16 cellular contexts compared by ENCODE assay signal in the genomic region with DNA sequence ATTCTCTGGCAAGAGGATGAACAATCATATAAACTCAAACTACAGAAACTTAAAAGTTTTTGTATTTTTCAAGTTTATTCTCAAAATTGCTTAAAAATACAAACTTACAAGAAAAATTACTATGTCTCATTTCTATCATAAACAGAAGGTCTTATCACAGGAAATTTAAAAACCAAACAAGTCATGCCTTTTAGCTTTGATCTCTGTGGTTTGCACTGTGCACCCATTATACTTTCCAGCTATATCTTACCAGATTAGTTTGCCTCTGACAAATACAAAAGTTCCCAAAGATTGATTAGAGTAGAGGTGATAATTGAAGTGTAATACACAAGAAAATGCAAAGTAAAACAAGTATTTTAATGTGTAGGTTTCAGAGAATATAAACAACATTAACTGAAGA.
DNase-seq lines count a peak whose midpoint lies in the region; ATAC-seq, FAIRE-seq and TF ChIP-seq lines count a peak whose summit lies in the region.
"Had no signal": no experiment of that assay in that cellular context is flagged by ENCODE, and none has a peak within 500 bp of the region (broad histone marks: within the 10 kb centered on the region; RNA-seq: fewer than 3 reads in every experiment).

No MANE protein-coding gene starts in this region.

- peak overlapping the region in 6 of 8 donors; percentile 1 to 61 (median 54) for H3K4me3 Mint-ChIP-seq in CD4-positive, alpha-beta memory T cell
- H3K4me3 Mint-ChIP-seq in T-helper 2 cell treated with Interferon-gamma antibody and Interleukin-4, amounts not matched to agents 5 μg/mL and 100 μg/mL, for 36 hours, result peak overlapping the region; percentile 21
- no peak overlapping the region for H3K4me3 Mint-ChIP-seq in CD14-positive monocyte
- H3K4me3 Mint-ChIP-seq: H9 had no signal

- FAIRE-seq in GM19239 (lab: Jason Lieb, UNC) (peak; percentile 49), pancreas (lab: Jason Lieb, UNC) (peak; percentile 23)
- FAIRE-seq: GM12891, HepG2, HTR-8/SVneo had no signal

- CTCF ChIA-PET in CD4-positive, alpha-beta memory T cell (lab: Charles Lee; ENCODE audit: partially characterized antibody), result interaction anchor here (1.2 to 1.8 kb wide), 4 partner anchors 24 to 315 kb away, joined by 5 to 8 read pairs (median 5); a partner anchor contains a TSS

- DNase-seq in CD4-positive, alpha-beta memory T cell, result peak in 3 of 5 donors; percentile 4 to 13 (median 10)
- DNase-seq in GM19239 (ENCODE audit: insufficient read length, low spot score), result no peak
- DNase-seq in T-helper 2 cell treated with Interferon-gamma antibody and Interleukin-4, amounts not matched to agents 5 μg/mL and 100 μg/mL, for 36 hours (ENCODE audit: low spot score), result no peak
- no peak for DNase-seq in pancreas
- no peak for DNase-seq in NOMO-1 treated with DMSO at 0.1 percent for 48 hours (lab: John Stamatoyannopoulos, UW; ENCODE audit: unreplicated experiment)
- DNase-seq in CD14-positive monocyte (ENCODE audit: low spot score), result no peak
- DNase-seq: BE2C, DMS79, GOT3, H9 had no signal

- H3K36me3 ChIP-seq in CD4-positive, alpha-beta memory T cell (ENCODE audit: insufficient read depth, low read length), result no peaks in the 10 kb centered on the region
- no peaks in the 10 kb centered on the region for H3K36me3 ChIP-seq in pancreas
- H3K36me3 ChIP-seq: BE2C had no signal

- no peaks in the 10 kb centered on the region for H3K9me3 Mint-ChIP-seq in CD4-positive, alpha-beta memory T cell
- H3K9me3 Mint-ChIP-seq in T-helper 2 cell treated with Interferon-gamma antibody and Interleukin-4, amounts not matched to agents 5 μg/mL and 100 μg/mL, for 36 hours, result no peaks in the 10 kb centered on the region
- H3K9me3 Mint-ChIP-seq in CD14-positive monocyte, result peaks cover 0 to 5% (median 0%) of the 10 kb centered on the region in 7 donors
- H3K9me3 Mint-ChIP-seq: H9 had no signal

- H3K36me3 Mint-ChIP-seq in CD4-positive, alpha-beta memory T cell, result peaks cover 4 to 7% of the 10 kb centered on the region in 2 donors
- no peaks in the 10 kb centered on the region for H3K36me3 Mint-ChIP-seq in T-helper 2 cell treated with Interferon-gamma antibody and Interleukin-4, amounts not matched to agents 5 μg/mL and 100 μg/mL, for 36 hours (ENCODE audit: low read depth)
- no peaks in the 10 kb centered on the region for H3K36me3 Mint-ChIP-seq in CD14-positive monocyte

- TF ChIP-seq CTCF in pancreas (IDR thresholded peaks at IDR 0.05) (no peak), CD14-positive monocyte (IDR thresholded peaks at IDR 0.05) (no peak)

- H3K27me3 ChIP-seq in CD4-positive, alpha-beta memory T cell (ENCODE audit: insufficient read depth, low read length), result no peaks in the 10 kb centered on the region
- H3K27me3 ChIP-seq in pancreas, result no peaks in the 10 kb centered on the region
- H3K27me3 ChIP-seq: BE2C had no signal

- H3K4me3 ChIP-seq in CD4-positive, alpha-beta memory T cell (ENCODE audit: low read length in 2 of 2), result no peak overlapping the region
- H3K4me3 ChIP-seq in pancreas, result no peak overlapping the region
- H3K4me3 ChIP-seq: A549 had no signal

- no peaks in the 10 kb centered on the region for H3K9me3 ChIP-seq in CD4-positive, alpha-beta memory T cell (ENCODE audit: control insufficient read depth in 1 of 2, low read length in 2 of 2)
- no peaks in the 10 kb centered on the region for H3K9me3 ChIP-seq in pancreas
- H3K9me3 ChIP-seq: A549, BE2C had no signal

- peaks cover 15% of the 10 kb centered on the region for H3K4me1 ChIP-seq in CD4-positive, alpha-beta memory T cell (ENCODE audit: insufficient read depth, low read length)
- peaks cover 0 to 5% (median 0%) of the 10 kb centered on the region in 3 donors for H3K4me1 ChIP-seq in pancreas
- H3K4me1 ChIP-seq: A549, BE2C had no signal

- POLR2A ChIA-PET in CD4-positive, alpha-beta memory T cell (lab: Charles Lee; ENCODE audit: partially characterized antibody), result no interaction called here

- intact Hi-C loops in CD4-positive, alpha-beta memory T cell (cut with micrococcal nuclease), result no loop called here
- intact Hi-C loops in pancreas (cut with DNase I) (loop anchor here in 2 of 3 donors (5.0 to 10.0 kb wide), 3 partner anchors 102 to 277 kb away; a partner anchor contains a TSS), CD14-positive monocyte (cut with micrococcal nuclease) (loop anchor here (5.0 kb wide), 2 partner anchors 102 to 277 kb away; no protein-coding TSS in a partner anchor)

- H3K27ac ChIP-seq in CD4-positive, alpha-beta memory T cell (ENCODE audit: low read depth, low read length), result no peak overlapping the region
- no peak overlapping the region for H3K27ac ChIP-seq in pancreas
- H3K27ac ChIP-seq: A549, C4-2B had no signal

- peaks cover 12 to 14% (median 13%) of the 10 kb centered on the region in 4 donors for H3K4me1 Mint-ChIP-seq in CD4-positive, alpha-beta memory T cell
- peaks cover 13% of the 10 kb centered on the region for H3K4me1 Mint-ChIP-seq in T-helper 2 cell treated with Interferon-gamma antibody and Interleukin-4, amounts not matched to agents 5 μg/mL and 100 μg/mL, for 36 hours (ENCODE audit: low read depth)
- no peaks in the 10 kb centered on the region for H3K4me1 Mint-ChIP-seq in CD14-positive monocyte

- ATAC-seq in pancreas (no peak), HG03175 (IDR thresholded peaks at IDR 0.05; ENCODE audit: unreplicated experiment) (no peak)
- ATAC-seq: A549, HepG2 had no signal

- peak overlapping the region in 1 of 7 donors; percentile 13 for H3K27ac Mint-ChIP-seq in CD4-positive, alpha-beta memory T cell
- peak overlapping the region; percentile 0 for H3K27ac Mint-ChIP-seq in T-helper 2 cell treated with Interferon-gamma antibody and Interleukin-4, amounts not matched to agents 5 μg/mL and 100 μg/mL, for 36 hours
- no peak overlapping the region for H3K27ac Mint-ChIP-seq in CD14-positive monocyte
- H3K27ac Mint-ChIP-seq: H9 had no signal

- no peaks in the 10 kb centered on the region for H3K27me3 Mint-ChIP-seq in CD4-positive, alpha-beta memory T cell
- H3K27me3 Mint-ChIP-seq in T-helper 2 cell treated with Interferon-gamma antibody and Interleukin-4, amounts not matched to agents 5 μg/mL and 100 μg/mL, for 36 hours (ENCODE audit: low read depth), result no peaks in the 10 kb centered on the region
- H3K27me3 Mint-ChIP-seq in CD14-positive monocyte (ENCODE audit: low read depth in 3 of 3), result peaks cover 0 to 6% (median 0%) of the 10 kb centered on the region in 3 donors

Comparison
In these comparisons a context has a peak if more than half of its experiments do, and no peak if none do; other contexts are left out.
1. DNase-seq: peak in CD4-positive, alpha-beta memory T cell (3 of 5); none in GM19239 (single experiment), T-helper 2 cell treated with Interferon-gamma antibody and Interleukin-4, amounts not matched to agents 5 μg/mL and 100 μg/mL, for 36 hours (single experiment), pancreas (0 of 6), NOMO-1 treated with DMSO at 0.1 percent for 48 hours (single experiment) and CD14-positive monocyte (single experiment).
2. H3K4me3 Mint-ChIP-seq: peak in CD4-positive, alpha-beta memory T cell (6 of 8) and T-helper 2 cell treated with Interferon-gamma antibody and Interleukin-4, amounts not matched to agents 5 μg/mL and 100 μg/mL, for 36 hours (single experiment); none in CD14-positive monocyte (0 of 2).